In genomic region chr16:85484337-85485295, GRCh38 we compare ENCODE assay signal across 16 cellular contexts.
A peak's percentile ranks its signal among the peaks of the same experiment; 100 is the strongest.
DNase-seq lines count a peak whose midpoint lies in the region; ATAC-seq and TF ChIP-seq lines count a peak whose summit lies in the region.
"Had no signal": no experiment of that assay in that cellular context is flagged by ENCODE, and none has a peak within 500 bp of the region (broad histone marks: within the 10 kb centered on the region; RNA-seq: fewer than 3 reads in every experiment).

No MANE protein-coding gene starts in this region.

- peaks cover 20% of the 10 kb centered on the region for H3K9me3 Mint-ChIP-seq in glutamatergic neuron (ENCODE audit: unreplicated experiment)
- H3K9me3 Mint-ChIP-seq in activated T-cell treated with anti-CD3 and anti-CD28 coated beads, Interleukin-2, amount 50 U/mL, for 24 hours: no peaks in the 10 kb centered on the region
- H3K9me3 Mint-ChIP-seq: neural progenitor cell had no signal

- no peaks in the 10 kb centered on the region for H3K36me3 Mint-ChIP-seq in glutamatergic neuron (ENCODE audit: unreplicated experiment)
- H3K36me3 Mint-ChIP-seq in activated T-cell treated with anti-CD3 and anti-CD28 coated beads, Interleukin-2, amount 50 U/mL, for 24 hours (ENCODE audit: low read depth): no peaks in the 10 kb centered on the region
- H3K36me3 Mint-ChIP-seq: neural progenitor cell had no signal

- H3K27me3 ChIP-seq in suprapubic skin: no peaks in the 10 kb centered on the region
- H3K27me3 ChIP-seq: colonic mucosa, neural progenitor cell had no signal

- ATAC-seq in HG03439 (IDR thresholded peaks at IDR 0.05; ENCODE audit: unreplicated experiment): no peak
- ATAC-seq: left ventricle myocardium superior; PC-3; sciatic nerve; stimulated activated naive CD8-positive, alpha-beta T cell treated with anti-CD3 and anti-CD28 coated beads, Interleukin-15, Interleukin-2, amounts not matched to agents 100 U/mL and 50 U/mL, for 24 hours had no signal

- no peak for TF ChIP-seq EP300 in suprapubic skin (IDR thresholded peaks at IDR 0.05)

- H3K4me3 Mint-ChIP-seq in glutamatergic neuron (ENCODE audit: unreplicated experiment): no peak overlapping the region
- no peak overlapping the region for H3K4me3 Mint-ChIP-seq in activated T-cell treated with anti-CD3 and anti-CD28 coated beads, Interleukin-2, amount 50 U/mL, for 24 hours
- H3K4me3 Mint-ChIP-seq: B cell, neural progenitor cell had no signal

- DNase-seq in DMS153 treated with DMSO at 0.1 percent for 48 hours (lab: John Stamatoyannopoulos, UW; ENCODE audit: unreplicated experiment) (peak; percentile 93), NCI-H1417 (lab: John Stamatoyannopoulos, UW) (peak; percentile 85 to 95 (median 94)), NCI-H510A treated with DMSO at 0.1 percent for 48 hours (lab: John Stamatoyannopoulos, UW) (peak; percentile 89), glutamatergic neuron (no peak), suprapubic skin (ENCODE audit: low spot score in 2 of 2) (no peak), coronary artery (ENCODE audit: low spot score) (no peak)
- DNase-seq in activated T-cell treated with anti-CD3 and anti-CD28 coated beads, Interleukin-2, amount 50 U/mL, for 24 hours: no peak
- DNase-seq: activated CD4-positive, CD25-positive, alpha-beta regulatory T cell treated with anti-CD3 and anti-CD28 coated beads, Interleukin-2, amount 50 U/mL, for 72 hours; colonic mucosa; left ventricle myocardium superior; PC-3; stimulated activated naive CD8-positive, alpha-beta T cell treated with anti-CD3 and anti-CD28 coated beads, Interleukin-15, Interleukin-2, amounts not matched to agents 100 U/mL and 50 U/mL, for 24 hours had no signal

- no peak for TF ChIP-seq POLR2A in suprapubic skin (IDR thresholded peaks at IDR 0.05)

- H3K9me3 ChIP-seq in suprapubic skin: no peaks in the 10 kb centered on the region
- H3K9me3 ChIP-seq: colonic mucosa had no signal

- H3K27me3 Mint-ChIP-seq in glutamatergic neuron (ENCODE audit: unreplicated experiment): peaks cover 17% of the 10 kb centered on the region
- no peaks in the 10 kb centered on the region for H3K27me3 Mint-ChIP-seq in activated T-cell treated with anti-CD3 and anti-CD28 coated beads, Interleukin-2, amount 50 U/mL, for 24 hours

- peaks cover 4% of the 10 kb centered on the region for H3K36me3 ChIP-seq in suprapubic skin
- H3K36me3 ChIP-seq: colonic mucosa, neural progenitor cell had no signal

- H3K4me3 ChIP-seq in suprapubic skin: no peak overlapping the region
- H3K4me3 ChIP-seq in coronary artery: no peak overlapping the region
- H3K4me3 ChIP-seq: colonic mucosa, neural progenitor cell had no signal

- H3K27ac Mint-ChIP-seq in glutamatergic neuron (ENCODE audit: unreplicated experiment): peak overlapping the region; percentile 48
- no peak overlapping the region for H3K27ac Mint-ChIP-seq in activated T-cell treated with anti-CD3 and anti-CD28 coated beads, Interleukin-2, amount 50 U/mL, for 24 hours
- H3K27ac Mint-ChIP-seq: B cell, neural progenitor cell had no signal

- WGBS in suprapubic skin: 90% methylated on average over 18 of the region's 29 CpGs

- no peaks in the 10 kb centered on the region for H3K4me1 ChIP-seq in suprapubic skin

- no peak for TF ChIP-seq CTCF in glutamatergic neuron (IDR thresholded peaks at IDR 0.05; ENCODE audit: partially characterized antibody, unreplicated experiment)
- TF ChIP-seq CTCF in suprapubic skin (IDR thresholded peaks at IDR 0.05): no peak
- no peak for TF ChIP-seq CTCF in coronary artery (IDR thresholded peaks at IDR 0.05)

- H3K27ac ChIP-seq in suprapubic skin: no peak overlapping the region
- no peak overlapping the region for H3K27ac ChIP-seq in coronary artery
- H3K27ac ChIP-seq: colonic mucosa, neural progenitor cell had no signal

- peaks cover 38% of the 10 kb centered on the region for H3K4me1 Mint-ChIP-seq in glutamatergic neuron (ENCODE audit: low read depth, unreplicated experiment)
- H3K4me1 Mint-ChIP-seq in activated T-cell treated with anti-CD3 and anti-CD28 coated beads, Interleukin-2, amount 50 U/mL, for 24 hours (ENCODE audit: low read depth): no peaks in the 10 kb centered on the region

Comparison
In these comparisons a context has a peak if more than half of its experiments do, and no peak if none do; other contexts are left out.
1. DNase-seq: peak in DMS153 treated with DMSO at 0.1 percent for 48 hours (single experiment), NCI-H1417 (3 of 3) and NCI-H510A treated with DMSO at 0.1 percent for 48 hours (single experiment); none in glutamatergic neuron (single experiment), suprapubic skin (0 of 2), coronary artery (single experiment) and activated T-cell treated with anti-CD3 and anti-CD28 coated beads, Interleukin-2, amount 50 U/mL, for 24 hours (single experiment).